In the genomic region with DNA sequence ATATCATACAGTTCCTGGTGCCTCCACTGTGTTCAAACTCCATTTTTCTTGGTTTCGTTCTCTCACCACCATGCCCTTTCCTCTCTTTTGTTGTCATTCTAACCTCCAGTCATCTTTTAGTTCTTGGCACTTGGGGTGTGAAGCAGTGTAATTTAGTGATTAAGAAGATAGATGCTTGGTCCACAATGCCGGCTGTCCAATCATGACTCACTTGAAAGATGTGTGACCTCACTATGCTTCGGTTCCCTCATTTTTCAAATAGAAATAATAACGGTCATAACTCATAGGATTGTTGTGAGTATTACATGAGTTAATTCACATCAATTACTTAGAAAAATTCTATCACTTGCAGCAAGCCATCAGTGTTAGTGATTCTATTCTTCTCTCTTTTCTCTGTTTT, we compare ENCODE assay signal across 12 cellular contexts.
DNase-seq lines count a peak whose midpoint lies in the region; ATAC-seq lines count a peak whose summit lies in the region.
"Had no signal": no experiment of that assay in that cellular context is flagged by ENCODE, and none has a peak within 500 bp of the region (broad histone marks: within the 10 kb centered on the region; RNA-seq: fewer than 3 reads in every experiment).

No MANE protein-coding gene starts in this region.

- no peak for ATAC-seq in HG02571 (IDR thresholded peaks at IDR 0.05; ENCODE audit: unreplicated experiment)
- ATAC-seq: GM12878 had no signal

- DNase-seq in A172 (ENCODE audit: low spot score) (peak; percentile 21), LHCN-M2 (ENCODE audit: low read depth) (peak; percentile 21), astrocyte of the hippocampus (ENCODE audit: low read depth, low spot score) (peak; percentile 14), kidney glomerular epithelial cell (lab: John Stamatoyannopoulos, UW) (peak; percentile 13), posterior cingulate gyrus (no peak)
- no peak for DNase-seq in activated CD8-positive, alpha-beta memory T cell treated with anti-CD3 and anti-CD28 coated beads, Interleukin-2, amount 50 U/mL, for 48 hours
- DNase-seq: 8988T; ACHN; CD4-positive, CD25-positive, alpha-beta regulatory T cell; DMS53 had no signal

- intact Hi-C loops in posterior cingulate gyrus (cut with DNase I): no loop called here

Comparison
In these comparisons a context has a peak if more than half of its experiments do, and no peak if none do; other contexts are left out.
1. DNase-seq: peak in A172 (single experiment), LHCN-M2 (single experiment), astrocyte of the hippocampus (single experiment) and kidney glomerular epithelial cell (single experiment); none in posterior cingulate gyrus (0 of 10) and activated CD8-positive, alpha-beta memory T cell treated with anti-CD3 and anti-CD28 coated beads, Interleukin-2, amount 50 U/mL, for 48 hours (single experiment).